1 cellular context compared by ENCODE assay signal in genomic region chr12:49131051-49131972, GRCh38.
TF ChIP-seq lines count a peak whose summit lies in the region.

TUBA1B (minus strand) TSS chr12:49131395; CDS start chr12:49131300, 95 bp downstream.

TF ChIP-seq in GM12878, 131 proteins besides CTCF, POLR2A, EP300 and RAD21 (continued from another document and continues in another):
- TF ChIP-seq REST (IDR thresholded peaks at IDR 0.05; ENCODE audit: low read depth, low read length) (0 out of 2 replicates have a peak, but pooled peaks have one; percentile 52), HDGF (IDR thresholded peaks at IDR 0.05) (no peak), EGR1 (IDR thresholded peaks at IDR 0.05; ENCODE audit: borderline replicate concordance in 1 of 2, low read depth in 2 of 2, low read length in 2 of 2) (no peak), POLR2AphosphoS5 (IDR thresholded peaks at IDR 0.05; ENCODE audit: low read length) (peak; percentile 98), ATF2 (IDR thresholded peaks at IDR 0.05; ENCODE audit: low read length) (no peak), SREBF1 (IDR thresholded peaks at IDR 0.05; ENCODE audit: low read length) (0 out of 2 replicates have a peak, but pooled peaks have one; percentile 32), CUX1 (IDR thresholded peaks at IDR 0.05; ENCODE audit: insufficient replicate concordance, low read depth, low read length) (no peak), MAX (IDR thresholded peaks at IDR 0.05; ENCODE audit: low read depth, low read length) (peak; percentile 72), ZNF687 (IDR thresholded peaks at IDR 0.05) (peak; percentile 88), RELA (IDR thresholded peaks at IDR 0.05; ENCODE audit: borderline replicate concordance, partially characterized antibody) (no peak), WRNIP1 (IDR thresholded peaks at IDR 0.05; ENCODE audit: borderline replicate concordance, low read depth, low read length) (no peak; the same call in 1 of the 2 replicates), RBBP5 (conservative IDR thresholded peaks at IDR 0.05) (no peak), ATF3 (IDR thresholded peaks at IDR 0.05; ENCODE audit: borderline replicate concordance, extremely low read depth, low read depth, low read length) (no peak), ETV6 (conservative IDR thresholded peaks at IDR 0.05 in 1 of 2, IDR thresholded peaks at IDR 0.05 in 1 of 2; ENCODE audit: borderline replicate concordance in 1 of 2, low read depth in 1 of 2) (0 out of 4 replicates have a peak, but pooled peaks of 1 of the 2 experiments have one; percentile 12), ZNF592 (IDR thresholded peaks at IDR 0.05) (no peak), CEBPZ (IDR thresholded peaks at IDR 0.05; ENCODE audit: low read depth, low read length) (no peak), NR2F1 (conservative IDR thresholded peaks at IDR 0.05) (no peak; the same call in none of the 2 replicates), TCF3 (IDR thresholded peaks at IDR 0.05; ENCODE audit: borderline replicate concordance, insufficient read depth, low read depth, low read length) (peak; percentile 87; the same call in 1 of the 2 replicates), STAT1 (conservative IDR thresholded peaks at IDR 0.05) (no peak), SMC3 (IDR thresholded peaks at IDR 0.05; ENCODE audit: borderline replicate concordance, low read length) (no peak), IRF5 (IDR thresholded peaks at IDR 0.05; ENCODE audit: borderline replicate concordance) (no peak), MEF2B (IDR thresholded peaks at IDR 0.05; ENCODE audit: partially characterized antibody, poor library complexity, severe bottlenecking) (no peak), ZNF384 (IDR thresholded peaks at IDR 0.05; ENCODE audit: borderline replicate concordance, low read depth, low read length) (no peak), HDAC2 (IDR thresholded peaks at IDR 0.05) (no peak)
